ENCODE assay signal across 16 cellular contexts in the genomic region with DNA sequence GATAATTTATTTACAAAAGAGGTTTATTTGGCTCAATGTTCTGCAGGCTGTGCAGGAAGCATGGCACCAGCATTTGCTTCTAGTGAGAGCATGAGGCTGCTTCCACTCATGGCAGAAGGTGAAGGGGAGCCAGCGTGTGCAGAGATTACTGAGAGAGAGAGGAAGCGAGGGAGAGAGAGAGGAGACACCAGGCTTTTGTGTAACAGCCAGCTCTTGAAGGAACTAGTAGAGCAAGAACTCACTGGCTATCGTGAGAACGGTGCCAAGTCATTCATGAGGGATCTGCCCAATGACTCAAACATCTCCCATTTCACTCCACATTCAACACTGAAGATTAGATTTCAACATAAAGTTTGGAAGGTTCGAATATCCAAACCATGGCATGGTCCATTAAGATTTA. TPM values are rescaled to one million over a fixed set of nuclear protein-coding genes. Genes with fewer than 3 reads are reported as not detected.
DNase-seq lines count a peak whose midpoint lies in the region; TF ChIP-seq lines count a peak whose summit lies in the region.
"Had no signal": no experiment of that assay in that cellular context is flagged by ENCODE, and none has a peak within 500 bp of the region (broad histone marks: within the 10 kb centered on the region; RNA-seq: fewer than 3 reads in every experiment).

No MANE protein-coding gene starts in this region.

- H3K4me1 ChIP-seq in mammary epithelial cell (ENCODE audit: insufficient read depth, low read length) (no peaks in the 10 kb centered on the region), hepatocyte (ENCODE audit: insufficient read depth) (peaks cover 15% of the 10 kb centered on the region), tibial artery (peaks cover 0 to 83% (median 9%) of the 10 kb centered on the region in 4 donors), stomach (peaks cover 0 to 28% (median 15%) of the 10 kb centered on the region in 4 donors)

- H3K9ac ChIP-seq in mammary epithelial cell (ENCODE audit: insufficient read depth, low read length) = no peak overlapping the region

- TF ChIP-seq CTCF in mammary epithelial cell (conservative IDR thresholded peaks at IDR 0.05 in 1 of 2, IDR thresholded peaks at IDR 0.05 in 1 of 2; ENCODE audit: extremely low read depth in 1 of 2, insufficient read depth in 1 of 2, low read depth in 1 of 2, low read length in 2 of 2) = no peak
- TF ChIP-seq CTCF in hepatocyte (IDR thresholded peaks at IDR 0.05; ENCODE audit: poor library complexity) = no peak
- no peak for TF ChIP-seq CTCF in tibial artery (IDR thresholded peaks at IDR 0.05)
- TF ChIP-seq CTCF in stomach (IDR thresholded peaks at IDR 0.05) = no peak

- CTCF ChIA-PET in mammary epithelial cell (lab: Charles Lee; ENCODE audit: low non-redundant PET) = no interaction called here

- dilution Hi-C loops in mammary epithelial cell (cut with HindIII; ENCODE audit: low sequenced_read_pairs) = no loop called here

- in situ Hi-C loops in KBM-7 (cut with MboI; ENCODE audit: low pct_unique_long_range_greater_than_20kb, low sequenced_read_pairs) (no loop called here), mammary epithelial cell (cut with MboI; ENCODE audit: low sequenced_read_pairs in 2 of 2) (no loop called here)

- H2AFZ ChIP-seq in mammary epithelial cell (ENCODE audit: low read depth, low read length) = no peak overlapping the region
- H2AFZ ChIP-seq in hepatocyte = no peak overlapping the region

- H3K27ac ChIP-seq in mammary epithelial cell (ENCODE audit: insufficient read depth, low read depth, low read length) (no peak overlapping the region), hepatocyte (peak overlapping the region; percentile 16), tibial artery (no peak overlapping the region), stomach (no peak overlapping the region)
- H3K27ac ChIP-seq: dorsolateral prefrontal cortex, tibial nerve had no signal

- H3K27me3 ChIP-seq in mammary epithelial cell (ENCODE audit: insufficient read depth, low read length) (no peaks in the 10 kb centered on the region), hepatocyte (no peaks in the 10 kb centered on the region), tibial artery (no peaks in the 10 kb centered on the region), stomach (no peaks in the 10 kb centered on the region)
- H3K27me3 ChIP-seq: dorsolateral prefrontal cortex, tibial nerve had no signal

- H3K4me2 ChIP-seq in mammary epithelial cell (ENCODE audit: insufficient read depth, low read depth, low read length) (no peak overlapping the region), hepatocyte (no peak overlapping the region)

- BruUV-seq in mammary epithelial cell (replicated peaks; lab: Mats Ljungman, UMichigan) = no TSS peak

- no peak for TF ChIP-seq EP300 in stomach (IDR thresholded peaks at IDR 0.05)

- no peak for TF ChIP-seq POLR2A in stomach (IDR thresholded peaks at IDR 0.05)

- intact Hi-C loops in mammary epithelial cell (cut with micrococcal nuclease) (no loop called here), tibial artery (cut with DNase I; ENCODE audit: low total_unique reads) (no loop called here), stomach (cut with DNase I; ENCODE audit: low total_unique reads) (no loop called here)

- peak; percentile 87 for DNase-seq in KBM-7
- peak; percentile 45 for DNase-seq in mammary epithelial cell
- peak; percentile 46 for DNase-seq in hepatocyte (ENCODE audit: low spot score)
- DNase-seq in tibial artery = peak; percentile 36 to 68
- DNase-seq in stomach = no peak
- DNase-seq in activated T-cell treated with anti-CD3 and anti-CD28 coated beads, Interleukin-2, amount 50 U/mL, for 1 hour = no peak
- DNase-seq in iPS-NIHi11 (ENCODE audit: low spot score) = no peak
- no peak for DNase-seq in foreskin melanocyte
- DNase-seq: activated CD4-positive, alpha-beta T cell treated with anti-CD3 and anti-CD28 coated beads for 36 hours; activated T-cell treated with anti-CD3 and anti-CD28 coated beads, Interleukin-2, amount 50 U/mL, for 4 hours; anterior cingulate cortex; dorsolateral prefrontal cortex; NCI-H1092; NCI-H345; small intestine had no signal

- H3K9me3 ChIP-seq in mammary epithelial cell (replicated peaks; ENCODE audit: insufficient read depth, low read length) (no peaks in the 10 kb centered on the region), hepatocyte (ENCODE audit: low read depth) (no peaks in the 10 kb centered on the region), tibial artery (no peaks in the 10 kb centered on the region), stomach (no peaks in the 10 kb centered on the region)
- H3K9me3 ChIP-seq: tibial nerve had no signal

- H3K79me2 ChIP-seq in mammary epithelial cell (ENCODE audit: insufficient read depth, low read length) = no peaks in the 10 kb centered on the region
- H3K79me2 ChIP-seq in hepatocyte = peaks cover 41% of the 10 kb centered on the region

- H3K4me3 ChIP-seq in mammary epithelial cell (replicated peaks in 1 of 3; ENCODE audit: insufficient read depth in 1 of 3, low read depth in 2 of 3, low read length in 3 of 3) = no peak overlapping the region
- no peak overlapping the region for H3K4me3 ChIP-seq in hepatocyte
- no peak overlapping the region for H3K4me3 ChIP-seq in tibial artery
- H3K4me3 ChIP-seq in stomach = no peak overlapping the region
- H3K4me3 ChIP-seq: dorsolateral prefrontal cortex, tibial nerve had no signal

- H3K9me2 ChIP-seq in hepatocyte (replicated peaks; ENCODE audit: insufficient read depth) = no peaks in the 10 kb centered on the region

- no peaks in the 10 kb centered on the region for H4K20me1 ChIP-seq in mammary epithelial cell (ENCODE audit: insufficient read depth, low read length)
- no peaks in the 10 kb centered on the region for H4K20me1 ChIP-seq in hepatocyte (ENCODE audit: insufficient read depth, poor library complexity, severe bottlenecking)

- 44% methylated on average over 5 of the region's 5 CpGs for WGBS in mammary epithelial cell (ENCODE audit: low coverage, missing lambda C conversion rate)
- WGBS in hepatocyte (ENCODE audit: low lambda C conversion rate, missing lambda C conversion rate) = 62% methylated on average over 5 of the region's 5 CpGs
- WGBS in stomach, 5 donors = 55 to 63% (median 59%) methylated on average over 5 of the region's 5 CpGs

- H3K36me3 ChIP-seq in mammary epithelial cell (ENCODE audit: insufficient read depth, low read length) (no peaks in the 10 kb centered on the region), hepatocyte (replicated peaks; ENCODE audit: insufficient read depth, low read depth) (no peaks in the 10 kb centered on the region), tibial artery (no peaks in the 10 kb centered on the region), stomach (no peaks in the 10 kb centered on the region)
- H3K36me3 ChIP-seq: tibial nerve had no signal

RNA-seq across cellular contexts. Expression of gene GUCY1A1, which starts 12.7 kb away (rescaled TPM):
- 1 to 10 TPM in 1 of 2 donors, under 1 TPM in 1; 0.24 to 9.2 TPM for total RNA-seq in mammary epithelial cell
- polyA plus RNA-seq in mammary epithelial cell = 0.32 TPM
- not detected for polyA minus RNA-seq in mammary epithelial cell
- total RNA-seq in hepatocyte = 41.2 and 44.9 TPM in 2 replicates
- polyA plus RNA-seq in hepatocyte = 25.7 and 27.7 TPM in 2 replicates
- total RNA-seq in stomach = 10 to 100 TPM in 4 of 5 donors, 1 to 10 TPM in 1; 4.1 to 49.1 (median 28.6) TPM
- polyA plus RNA-seq in stomach = 10 to 100 TPM in 1 of 3 donors, 1 to 10 TPM in 2; 4.1 to 10.5 (median 4.6) TPM
- total RNA-seq: activated CD4-positive, alpha-beta T cell treated with anti-CD3 and anti-CD28 coated beads for 36 hours had no signal

Comparison
In these comparisons a context has a peak if more than half of its experiments do, and no peak if none do; other contexts are left out.
1. DNase-seq: peak in KBM-7 (single experiment), mammary epithelial cell (single experiment), hepatocyte (single experiment) and tibial artery (2 of 2); none in stomach (single experiment), activated T-cell treated with anti-CD3 and anti-CD28 coated beads, Interleukin-2, amount 50 U/mL, for 1 hour (single experiment), iPS-NIHi11 (single experiment) and foreskin melanocyte (single experiment).